Comparison of ENCODE assay signal across 1 cellular context in genomic region chrX:135345328-135345645, GRCh38.
TF ChIP-seq lines count a peak whose summit lies in the region.

No MANE protein-coding gene starts in this region.

TF ChIP-seq in HepG2, 621 proteins besides CTCF, POLR2A, EP300 and RAD21:
- no peak for TF ChIP-seq ZNF30 (CRISPR knock-in tag; IDR thresholded peaks at IDR 0.05)
- no peak for TF ChIP-seq ZNF773 (CRISPR knock-in tag; IDR thresholded peaks at IDR 0.05; ENCODE audit: borderline replicate concordance)
- TF ChIP-seq ZC3H13 (CRISPR knock-in tag; IDR thresholded peaks at IDR 0.05) = no peak
- no peak for TF ChIP-seq IKZF1 (IDR thresholded peaks at IDR 0.05)
- no peak for TF ChIP-seq ZNF414 (CRISPR knock-in tag; IDR thresholded peaks at IDR 0.05)
- no peak for TF ChIP-seq CEBPG (CRISPR knock-in tag; IDR thresholded peaks at IDR 0.05)
- no peak for TF ChIP-seq ZNF703 (CRISPR knock-in tag; IDR thresholded peaks at IDR 0.05; ENCODE audit: borderline replicate concordance)
- no peak for TF ChIP-seq HNRNPK (IDR thresholded peaks at IDR 0.05; ENCODE audit: low read depth, low read length, poor library complexity, severe bottlenecking)
- TF ChIP-seq ZNF772 (CRISPR knock-in tag; IDR thresholded peaks at IDR 0.05) = no peak
- TF ChIP-seq STAT6 (CRISPR knock-in tag; IDR thresholded peaks at IDR 0.05; ENCODE audit: borderline replicate concordance) = no peak
- TF ChIP-seq ZNF687 (CRISPR knock-in tag; IDR thresholded peaks at IDR 0.05) = no peak
